Comparison of ENCODE assay signal across 1 cellular context in the genomic region with DNA sequence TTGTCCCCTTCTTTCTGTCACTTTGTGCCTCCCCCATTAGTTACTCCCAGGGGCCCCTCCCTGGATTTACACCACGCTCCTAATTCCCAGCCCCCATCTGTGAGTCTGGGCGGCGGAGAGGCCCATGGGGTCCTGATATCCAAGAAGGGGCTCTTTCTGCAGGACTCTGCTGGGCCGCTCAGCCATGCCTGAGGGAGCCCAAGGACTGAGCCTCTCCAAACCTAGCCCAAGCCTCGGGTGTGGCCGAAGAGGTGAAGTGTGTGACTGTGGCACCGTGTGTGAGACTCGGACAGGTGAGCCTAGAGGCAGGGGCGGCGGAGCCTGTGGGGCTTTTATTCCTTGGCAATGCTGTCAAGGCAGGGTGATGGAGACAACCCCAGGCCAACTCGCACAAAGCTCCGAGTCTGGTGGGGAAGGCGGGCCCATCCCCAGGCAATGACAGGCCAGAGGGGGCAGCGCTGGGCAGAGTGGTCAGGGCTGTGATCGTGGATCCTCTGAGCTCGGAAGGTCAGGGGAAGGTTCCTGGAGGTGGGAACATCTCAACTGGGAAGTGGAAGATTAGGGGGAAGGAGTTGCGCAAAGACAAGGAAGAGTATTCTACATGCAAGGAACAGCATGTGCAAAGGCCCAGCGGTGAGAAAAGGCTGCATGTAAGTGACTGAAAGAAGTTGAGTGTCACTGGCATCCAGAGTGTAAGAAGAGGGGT.
TF ChIP-seq lines count a peak whose summit lies in the region.

No MANE protein-coding gene starts in this region.

TF ChIP-seq in endothelial cell of umbilical vein, 7 proteins besides CTCF, POLR2A, EP300 and RAD21:
- TF ChIP-seq EZH2 (IDR thresholded peaks at IDR 0.05; ENCODE audit: borderline replicate concordance, low read depth, low read length, severe bottlenecking) (no peak), FOS (IDR thresholded peaks at IDR 0.05; ENCODE audit: borderline replicate concordance, insufficient read depth, low read length) (no peak), MAX (IDR thresholded peaks at IDR 0.05; ENCODE audit: insufficient read depth, insufficient read length) (no peak), JUN (IDR thresholded peaks at IDR 0.05; ENCODE audit: borderline replicate concordance, insufficient read depth, insufficient read length, low read depth) (no peak), GATA2 (IDR thresholded peaks at IDR 0.05; ENCODE audit: insufficient read depth, insufficient read length, low read depth, low read length) (no peak), MYC (IDR thresholded peaks at IDR 0.05; ENCODE audit: low read depth, low read length) (no peak), POLR2AphosphoS5 (IDR thresholded peaks at IDR 0.05; ENCODE audit: insufficient read depth, low read depth, low read length) (no peak)
TF ChIP-seq in endothelial cell of umbilical vein: peak in this region for 0.
